Comparison of ENCODE assay signal across 9 cellular contexts in the genomic region with DNA sequence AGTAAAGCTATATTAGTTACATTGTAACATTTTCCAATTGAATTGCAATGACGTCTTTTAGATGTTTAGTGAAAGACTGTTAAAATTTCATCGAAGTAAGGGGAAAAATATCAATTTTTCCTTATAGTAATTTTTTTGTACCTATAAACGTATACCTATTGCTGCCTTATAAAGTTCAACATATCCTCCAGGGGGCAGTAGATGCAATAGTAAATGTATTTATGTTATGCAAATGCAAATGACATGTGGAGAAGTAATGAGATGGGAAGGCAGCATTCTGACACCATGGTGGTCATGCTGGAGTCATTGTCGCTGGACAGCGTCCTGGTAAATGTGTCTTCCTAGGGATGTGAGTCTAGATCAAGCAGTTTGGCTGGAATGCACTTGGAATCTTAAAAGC. TPM values are rescaled to one million over a fixed set of nuclear protein-coding genes. Genes with fewer than 3 reads are reported as not detected.
A peak's percentile ranks its signal among the peaks of the same experiment; 100 is the strongest.
DNase-seq lines count a peak whose midpoint lies in the region; ATAC-seq lines count a peak whose summit lies in the region.
"Had no signal": no experiment of that assay in that cellular context is flagged by ENCODE, and none has a peak within 500 bp of the region (broad histone marks: within the 10 kb centered on the region; RNA-seq: fewer than 3 reads in every experiment).

No MANE protein-coding gene starts in this region.

- no peaks in the 10 kb centered on the region for H3K36me3 Mint-ChIP-seq in activated CD4-positive, alpha-beta T cell treated with anti-CD3 and anti-CD28 coated beads, Interleukin-2, amount 10 ng/mL, durations not matched to agents 24 days and 14 days (ENCODE audit: low read depth)

- no peaks in the 10 kb centered on the region for H3K9me3 Mint-ChIP-seq in activated CD4-positive, alpha-beta T cell treated with anti-CD3 and anti-CD28 coated beads, Interleukin-2, amount 10 ng/mL, durations not matched to agents 24 days and 14 days
- H3K9me3 Mint-ChIP-seq: stimulated activated naive CD8-positive, alpha-beta T cell treated with anti-CD3 and anti-CD28 coated beads, Interleukin-15, Interleukin-2, amounts not matched to agents 100 ng/mL and 50 ng/mL, for 24 hours had no signal

- no peaks in the 10 kb centered on the region for H3K4me1 Mint-ChIP-seq in activated CD4-positive, alpha-beta T cell treated with anti-CD3 and anti-CD28 coated beads, Interleukin-2, amount 10 ng/mL, durations not matched to agents 24 days and 14 days

- DNase-seq in activated CD4-positive, alpha-beta T cell treated with anti-CD3 and anti-CD28 coated beads, Interleukin-2, amount 10 ng/mL, durations not matched to agents 24 days and 14 days: peak; percentile 68
- DNase-seq in activated CD4-positive, alpha-beta T cell treated with anti-CD3 and anti-CD28 coated beads, Interleukin-2, amount 50 U/mL, for 4 hours: no peak
- DNase-seq in NCI-H748 treated with DMSO at 0.1 percent for 48 hours (lab: John Stamatoyannopoulos, UW) (peak; percentile 68), cerebellar cortex (ENCODE audit: low spot score) (peak; percentile 47), myocyte (ENCODE audit: low read depth) (peak; percentile 37), NCI-H187 (lab: John Stamatoyannopoulos, UW) (no peak)
- no peak for DNase-seq in activated CD4-positive, CD25-positive, alpha-beta regulatory T cell (lab: John Stamatoyannopoulos, UW)

- intact Hi-C loops in activated CD4-positive, alpha-beta T cell treated with anti-CD3 and anti-CD28 coated beads, Interleukin-2, amount 10 ng/mL, durations not matched to agents 24 days and 14 days (cut with micrococcal nuclease): loop anchor here (10.0 kb wide), 1 partner anchor 781 kb away; no protein-coding TSS in a partner anchor

- H3K27ac Mint-ChIP-seq in activated CD4-positive, alpha-beta T cell treated with anti-CD3 and anti-CD28 coated beads, Interleukin-2, amount 10 ng/mL, durations not matched to agents 24 days and 14 days: no peak overlapping the region
- H3K27ac Mint-ChIP-seq: stimulated activated naive CD8-positive, alpha-beta T cell treated with anti-CD3 and anti-CD28 coated beads, Interleukin-15, Interleukin-2, amounts not matched to agents 100 ng/mL and 50 ng/mL, for 24 hours had no signal

- peaks cover 23% of the 10 kb centered on the region for H3K27me3 Mint-ChIP-seq in activated CD4-positive, alpha-beta T cell treated with anti-CD3 and anti-CD28 coated beads, Interleukin-2, amount 10 ng/mL, durations not matched to agents 24 days and 14 days

- H3K4me3 Mint-ChIP-seq in activated CD4-positive, alpha-beta T cell treated with anti-CD3 and anti-CD28 coated beads, Interleukin-2, amount 10 ng/mL, durations not matched to agents 24 days and 14 days: no peak overlapping the region
- H3K4me3 Mint-ChIP-seq: stimulated activated naive CD8-positive, alpha-beta T cell treated with anti-CD3 and anti-CD28 coated beads, Interleukin-15, Interleukin-2, amounts not matched to agents 100 ng/mL and 50 ng/mL, for 24 hours had no signal

- peak; percentile 60 for ATAC-seq in HG03103 (IDR thresholded peaks at IDR 0.05; ENCODE audit: low read depth, unreplicated experiment)

RNA-seq across cellular contexts. Expression of a gene that starts 38.7 kb away (rescaled TPM):
- not detected in 2 replicates for total RNA-seq in activated CD4-positive, alpha-beta T cell treated with anti-CD3 and anti-CD28 coated beads, Interleukin-2, amount 10 ng/mL, durations not matched to agents 24 days and 14 days
- total RNA-seq in myocyte: 27.5 and 34.2 TPM in 2 replicates
- 12.9 TPM for polyA plus RNA-seq in myocyte (2012)

Comparison
In these comparisons a context has a peak if more than half of its experiments do, and no peak if none do; other contexts are left out.
1. DNase-seq: peak in activated CD4-positive, alpha-beta T cell treated with anti-CD3 and anti-CD28 coated beads, Interleukin-2, amount 10 ng/mL, durations not matched to agents 24 days and 14 days (single experiment), NCI-H748 treated with DMSO at 0.1 percent for 48 hours (single experiment), cerebellar cortex (single experiment) and myocyte (single experiment); none in activated CD4-positive, alpha-beta T cell treated with anti-CD3 and anti-CD28 coated beads, Interleukin-2, amount 50 U/mL, for 4 hours (0 of 2), activated CD4-positive, CD25-positive, alpha-beta regulatory T cell (0 of 4) and NCI-H187 (0 of 2).
2. RNA of a gene that starts 38.7 kb away (total RNA-seq): 27.5 to 34.2 TPM in myocyte; not detected in activated CD4-positive, alpha-beta T cell treated with anti-CD3 and anti-CD28 coated beads, Interleukin-2, amount 10 ng/mL, durations not matched to agents 24 days and 14 days; every median in the first group is over 10 times any median in the second.